12 cellular contexts compared by ENCODE assay signal in genomic region chr1:246587032-246587431, GRCh38. TPM values are rescaled to one million over a fixed set of nuclear protein-coding genes. Genes with fewer than 3 reads are reported as not detected.
DNase-seq lines count a peak whose midpoint lies in the region; ATAC-seq, FAIRE-seq and TF ChIP-seq lines count a peak whose summit lies in the region.
"Had no signal": no experiment of that assay in that cellular context is flagged by ENCODE, and none has a peak within 500 bp of the region (broad histone marks: within the 10 kb centered on the region; RNA-seq: fewer than 3 reads in every experiment).

No MANE protein-coding gene starts in this region.

- H4K20me1 ChIP-seq in PC-3 (ENCODE audit: low read length) (no peaks in the 10 kb centered on the region), endothelial cell of umbilical vein (replicated peaks; ENCODE audit: control insufficient read depth, extremely low read depth, insufficient read depth, low read length) (no peaks in the 10 kb centered on the region)

- H2AFZ ChIP-seq in PC-3 (ENCODE audit: low read length) (no peak overlapping the region), endothelial cell of umbilical vein (ENCODE audit: low read depth, low read length) (no peak overlapping the region)

- H3K27ac ChIP-seq in AG04450 (ENCODE audit: low read depth, low read length) (peak overlapping the region; percentile 42), PC-3 (ENCODE audit: low read length) (peak overlapping the region; percentile 4), endothelial cell of umbilical vein (ENCODE audit: insufficient read depth, low read depth, low read length) (peak overlapping the region; percentile 91), sigmoid colon (peak overlapping the region; percentile 65 to 78 (median 70))

- no peak for ATAC-seq in PC-3
- no peak for ATAC-seq in activated CD8-positive, alpha-beta memory T cell treated with anti-CD3 and anti-CD28 coated beads, Interleukin-2, amount 10 ng/mL, durations not matched to agents 7 days and 5 days

- peaks cover 2% of the 10 kb centered on the region for H3K9me3 Mint-ChIP-seq in activated CD8-positive, alpha-beta memory T cell treated with anti-CD3 and anti-CD28 coated beads, Interleukin-2, amount 10 ng/mL, durations not matched to agents 7 days and 5 days (ENCODE audit: low read depth)

- WGBS in sigmoid colon, 2 donors, result 85 to 90% methylated on average over 3 of the region's 3 CpGs

- POLR2A ChIA-PET in AG04450 (lab: Yijun Ruan, JAX), result no interaction called here
- POLR2A ChIA-PET in PC-3 (lab: Charles Lee; ENCODE audit: unreplicated experiment), result no interaction called here
- POLR2A ChIA-PET in endothelial cell of umbilical vein (lab: Charles Lee), result no interaction called here

- H3K79me2 ChIP-seq in PC-3 (ENCODE audit: low read length), result peaks cover 32% of the 10 kb centered on the region
- H3K79me2 ChIP-seq in endothelial cell of umbilical vein (ENCODE audit: control insufficient read depth, insufficient read depth, low read length), result peaks cover 37% of the 10 kb centered on the region

- dilution Hi-C loops in endothelial cell of umbilical vein (cut with MboI; ENCODE audit: extremely low pct_ligation_motif_present, low sequenced_read_pairs), result no loop called here

- 0 out of 2 replicates have a peak overlapping the region, but pooled peaks have one; percentile 12 for H3K4me2 ChIP-seq in PC-3 (ENCODE audit: low read length)
- peak overlapping the region; percentile 84 for H3K4me2 ChIP-seq in endothelial cell of umbilical vein (ENCODE audit: insufficient read depth, low read length)

- H3K9me1 ChIP-seq in endothelial cell of umbilical vein (replicated peaks; ENCODE audit: control insufficient read depth, extremely low read depth, insufficient read depth, low read length), result no peaks in the 10 kb centered on the region

- H3K27ac Mint-ChIP-seq in activated CD8-positive, alpha-beta memory T cell treated with anti-CD3 and anti-CD28 coated beads, Interleukin-2, amount 10 ng/mL, durations not matched to agents 7 days and 5 days, result no peak overlapping the region

- H3K36me3 Mint-ChIP-seq in activated CD8-positive, alpha-beta memory T cell treated with anti-CD3 and anti-CD28 coated beads, Interleukin-2, amount 10 ng/mL, durations not matched to agents 7 days and 5 days, result peaks cover 19% of the 10 kb centered on the region

- no peaks in the 10 kb centered on the region for H3K27me3 Mint-ChIP-seq in activated CD8-positive, alpha-beta memory T cell treated with anti-CD3 and anti-CD28 coated beads, Interleukin-2, amount 10 ng/mL, durations not matched to agents 7 days and 5 days
- H3K27me3 Mint-ChIP-seq: activated naive CD8-positive, alpha-beta T cell treated with anti-CD3 and anti-CD28 coated beads for 36 hours had no signal

- TF ChIP-seq EP300 in sigmoid colon (IDR thresholded peaks at IDR 0.05), result no peak

- H3K4me1 ChIP-seq in PC-3 (ENCODE audit: insufficient read depth, low read length) (peaks cover 22% of the 10 kb centered on the region), endothelial cell of umbilical vein (ENCODE audit: control insufficient read depth, extremely low read depth, insufficient read depth, low read length) (peaks cover 24% of the 10 kb centered on the region), sigmoid colon (peaks cover 0 to 66% (median 51%) of the 10 kb centered on the region in 4 donors)

- peaks cover 14% of the 10 kb centered on the region for H3K4me1 Mint-ChIP-seq in activated CD8-positive, alpha-beta memory T cell treated with anti-CD3 and anti-CD28 coated beads, Interleukin-2, amount 10 ng/mL, durations not matched to agents 7 days and 5 days

- no peak overlapping the region for H3K4me3 ChIP-seq in AG04450 (ENCODE audit: low read depth, low read length)
- no peak overlapping the region for H3K4me3 ChIP-seq in PC-3 (ENCODE audit: low read length)
- H3K4me3 ChIP-seq in endothelial cell of umbilical vein (replicated peaks in 1 of 3; ENCODE audit: insufficient read depth in 1 of 3, low read depth in 1 of 3, low read length in 3 of 3), result peak overlapping the region in 1 of 3 experiments; percentile 40
- no peak overlapping the region for H3K4me3 ChIP-seq in sigmoid colon

- H3K9me3 ChIP-seq in AG04450 (ENCODE audit: control insufficient read depth, insufficient read depth, low read length) (peaks cover 4% of the 10 kb centered on the region), PC-3 (ENCODE audit: low read length) (no peaks in the 10 kb centered on the region), endothelial cell of umbilical vein (replicated peaks; ENCODE audit: control insufficient read depth, insufficient read depth, low read length) (no peaks in the 10 kb centered on the region), sigmoid colon (no peaks in the 10 kb centered on the region)

- DNase-seq in AG04450 (ENCODE audit: low read depth, low spot score) (no peak), PC-3 (no peak), endothelial cell of umbilical vein (ENCODE audit: low read depth, low spot score) (no peak), sigmoid colon (no peak), NCI-H82 (lab: John Stamatoyannopoulos, UW) (no peak), HK-2 (ENCODE audit: unreplicated experiment) (no peak)
- DNase-seq in activated CD8-positive, alpha-beta memory T cell treated with anti-CD3 and anti-CD28 coated beads, Interleukin-2, amount 10 ng/mL, durations not matched to agents 7 days and 5 days, result no peak
- DNase-seq in activated CD4-positive, alpha-beta T cell treated with anti-CD3 and anti-CD28 coated beads for 4 hours, result no peak
- DNase-seq: activated naive CD8-positive, alpha-beta T cell treated with anti-CD3 and anti-CD28 coated beads for 36 hours; immature natural killer cell; small intestine; T-helper 9 cell had no signal

- TF ChIP-seq POLR2A in endothelial cell of umbilical vein (IDR thresholded peaks at IDR 0.05; ENCODE audit: low read depth, low read length) (no peak), sigmoid colon (IDR thresholded peaks at IDR 0.05) (no peak)

- no peaks in the 10 kb centered on the region for H3F3A ChIP-seq in PC-3 (ENCODE audit: low read length, unreplicated experiment)

- intact Hi-C loops in PC-3 (cut with micrococcal nuclease), result no loop called here
- intact Hi-C loops in endothelial cell of umbilical vein (cut with micrococcal nuclease), result loop anchor here (1.0 kb wide), 1 partner anchor 18 kb away; no protein-coding TSS in a partner anchor
- intact Hi-C loops in sigmoid colon (cut with DNase I), result no loop called here

- no TSS peak for BruUV-seq in PC-3 (replicated peaks; lab: Mats Ljungman, UMichigan)
- BruUV-seq in endothelial cell of umbilical vein (replicated peaks; lab: Mats Ljungman, UMichigan), result no TSS peak

- H3K27me3 ChIP-seq in AG04450 (ENCODE audit: control insufficient read depth, insufficient read depth, low read length) (no peaks in the 10 kb centered on the region), PC-3 (ENCODE audit: low read length) (no peaks in the 10 kb centered on the region), endothelial cell of umbilical vein (ENCODE audit: control insufficient read depth in 2 of 2, insufficient read depth in 2 of 2, low read length in 2 of 2) (no peaks in the 10 kb centered on the region), sigmoid colon (no peaks in the 10 kb centered on the region)

- H3K36me3 ChIP-seq in PC-3 (ENCODE audit: low read depth, low read length) (peaks cover 3% of the 10 kb centered on the region; the same call in 1 of the 2 replicates), endothelial cell of umbilical vein (ENCODE audit: control insufficient read depth in 2 of 2, extremely low read depth in 1 of 2, insufficient read depth in 2 of 2, low read length in 2 of 2) (peaks cover 2 to 3% of the 10 kb centered on the region in 2 experiments), sigmoid colon (peaks cover 0 to 7% (median 0%) of the 10 kb centered on the region in 4 donors)

- TF ChIP-seq CTCF in AG04450 (IDR thresholded peaks at IDR 0.05; ENCODE audit: low read depth, low read length) (no peak), PC-3 (conservative IDR thresholded peaks at IDR 0.05; ENCODE audit: low read depth, low read length) (no peak), endothelial cell of umbilical vein (IDR thresholded peaks at IDR 0.05; ENCODE audit: extremely low read depth in 1 of 2, insufficient read depth in 1 of 2, low read depth in 1 of 2, low read length in 2 of 2) (no peak), sigmoid colon (IDR thresholded peaks at IDR 0.05) (no peak)

- no peaks in the 10 kb centered on the region for H3K9me2 ChIP-seq in PC-3 (replicated peaks; ENCODE audit: low read length)

- H3K9ac ChIP-seq in PC-3 (ENCODE audit: low read length) (no peak overlapping the region), endothelial cell of umbilical vein (replicated peaks; ENCODE audit: extremely low read depth, insufficient read depth, low read length) (peak overlapping the region; percentile 79)

- no peak overlapping the region for H3K4me3 Mint-ChIP-seq in activated CD8-positive, alpha-beta memory T cell treated with anti-CD3 and anti-CD28 coated beads, Interleukin-2, amount 10 ng/mL, durations not matched to agents 7 days and 5 days
- H3K4me3 Mint-ChIP-seq: activated naive CD8-positive, alpha-beta T cell treated with anti-CD3 and anti-CD28 coated beads for 36 hours; immature natural killer cell had no signal

- no peak for FAIRE-seq in endothelial cell of umbilical vein (lab: Jason Lieb, UNC)
- FAIRE-seq: small intestine had no signal

- CTCF ChIA-PET in AG04450 (lab: Charles Lee), result interaction anchor here (0.6 to 1.5 kb wide), 2 partner anchors 89 to 102 kb away, joined by 3 to 4 read pairs; no protein-coding TSS in a partner anchor
- CTCF ChIA-PET in PC-3 (lab: Charles Lee), result no interaction called here
- CTCF ChIA-PET in endothelial cell of umbilical vein (lab: Charles Lee), result interaction anchor here (0.7 to 2.3 kb wide), 4 partner anchors 8 to 29 kb away, joined by 3 to 9 read pairs (median 6); partner anchors contain the start of genes CNST and TFB2M
- CTCF ChIA-PET in activated CD8-positive, alpha-beta memory T cell treated with anti-CD3 and anti-CD28 coated beads, Interleukin-2, amount 10 ng/mL, durations not matched to agents 7 days and 5 days (lab: Charles Lee), result interaction anchor here (0.9 kb wide), 1 partner anchor 9 kb away, joined by 3 read pairs; no protein-coding TSS in a partner anchor

RNA-seq across cellular contexts. Expression of gene CNST, which starts 20.8 kb away (rescaled TPM):
- polyA plus RNA-seq in AG04450 (2011; rRNA removed) (20.5 and 21.5 TPM in 2 replicates), endothelial cell of umbilical vein (4.4 and 6.3 TPM in 2 replicates), sigmoid colon (10 to 100 TPM in 2 of 3 donors, 1 to 10 TPM in 1; 9.0 to 15.3 (median 15.1) TPM)
- polyA minus RNA-seq in AG04450 (2011; rRNA and poly(A)+ RNA removed), result 31.4 and 49.5 TPM in 2 replicates
- total RNA-seq in PC-3 (2014; rRNA removed) (13.5 and 15.0 TPM in 2 replicates), endothelial cell of umbilical vein (18.1 and 21.5 TPM in 2 replicates), sigmoid colon (10 to 100 TPM; 26.0 to 39.2 (median 31.9) TPM)
- polyA plus RNA-seq in endothelial cell of umbilical vein (2011; cell fraction: cytosol; rRNA removed), result 6.6 and 8.2 TPM in 2 replicates
- 21.4 and 26.5 TPM in 2 replicates for polyA plus RNA-seq in endothelial cell of umbilical vein (2011; cell fraction: nucleus; rRNA removed)
- 7.9 and 10.0 TPM in 2 replicates for polyA plus RNA-seq in endothelial cell of umbilical vein (2012)
- polyA minus RNA-seq in endothelial cell of umbilical vein, result 24.8 and 27.7 TPM in 2 replicates
- 8.0 TPM for polyA minus RNA-seq in endothelial cell of umbilical vein (2011; cell fraction: cytosol; rRNA and poly(A)+ RNA removed)
- 37.7 and 41.0 TPM in 2 replicates for polyA minus RNA-seq in endothelial cell of umbilical vein (2011; cell fraction: nucleus; rRNA and poly(A)+ RNA removed)
- 10 to 100 TPM; 27.3 to 30.2 TPM for total RNA-seq in activated CD8-positive, alpha-beta memory T cell treated with anti-CD3 and anti-CD28 coated beads, Interleukin-2, amount 10 ng/mL, durations not matched to agents 7 days and 5 days

RNA-seq across cellular contexts. Expression of gene TFB2M, which starts 21.0 kb away (rescaled TPM):
- polyA plus RNA-seq in AG04450 (2011; rRNA removed) (16.7 and 23.2 TPM in 2 replicates), endothelial cell of umbilical vein (5.8 and 8.4 TPM in 2 replicates), sigmoid colon (10 to 100 TPM; 10.1 to 18.5 (median 15.0) TPM)
- 5.7 and 6.9 TPM in 2 replicates for polyA minus RNA-seq in AG04450 (2011; rRNA and poly(A)+ RNA removed)
- total RNA-seq in PC-3 (2014; rRNA removed) (30.7 and 47.0 TPM in 2 replicates), endothelial cell of umbilical vein (14.3 and 14.8 TPM in 2 replicates), sigmoid colon (10 to 100 TPM in 3 of 4 donors, 1 to 10 TPM in 1; 4.7 to 13.9 (median 12.6) TPM)
- 10.3 and 10.4 TPM in 2 replicates for polyA plus RNA-seq in endothelial cell of umbilical vein (2011; cell fraction: cytosol; rRNA removed)
- 11.0 and 15.7 TPM in 2 replicates for polyA plus RNA-seq in endothelial cell of umbilical vein (2011; cell fraction: nucleus; rRNA removed)
- polyA plus RNA-seq in endothelial cell of umbilical vein (2012), result 13.0 and 20.7 TPM in 2 replicates
- 3.7 and 4.8 TPM in 2 replicates for polyA minus RNA-seq in endothelial cell of umbilical vein
- polyA minus RNA-seq in endothelial cell of umbilical vein (2011; cell fraction: cytosol; rRNA and poly(A)+ RNA removed), result 12.9 TPM
- 9.6 and 13.3 TPM in 2 replicates for polyA minus RNA-seq in endothelial cell of umbilical vein (2011; cell fraction: nucleus; rRNA and poly(A)+ RNA removed)
- total RNA-seq in activated CD8-positive, alpha-beta memory T cell treated with anti-CD3 and anti-CD28 coated beads, Interleukin-2, amount 10 ng/mL, durations not matched to agents 7 days and 5 days, result 10 to 100 TPM in 1 of 2 experiments, 1 to 10 TPM in 1; 7.2 to 13.9 TPM

Comparison
In these comparisons a context has a peak if more than half of its experiments do, and no peak if none do; other contexts are left out.
1. H3K27ac ChIP-seq: peak in every context shown above with its lines; median percentile 91 in endothelial cell of umbilical vein; 70 in sigmoid colon; 42 in AG04450; 4 in PC-3.